In genomic region chr2:135043345-135043744, GRCh38 we compare ENCODE assay signal across 10 cellular contexts. TPM values are rescaled to one million over a fixed set of nuclear protein-coding genes. Genes with fewer than 3 reads are reported as not detected.
A peak's percentile ranks its signal among the peaks of the same experiment; 100 is the strongest.
DNase-seq lines count a peak whose midpoint lies in the region; ATAC-seq, FAIRE-seq and TF ChIP-seq lines count a peak whose summit lies in the region.
"Had no signal": no experiment of that assay in that cellular context is flagged by ENCODE, and none has a peak within 500 bp of the region (broad histone marks: within the 10 kb centered on the region; RNA-seq: fewer than 3 reads in every experiment).

No MANE protein-coding gene starts in this region.

- H3K4me2 ChIP-seq in OCI-LY7 (ENCODE audit: low read length) (no peak overlapping the region), H1 (ENCODE audit: insufficient read depth in 1 of 2, low read depth in 2 of 2, low read length in 2 of 2) (no peak overlapping the region)

- H2BK120ac ChIP-seq in H1 (replicated peaks; ENCODE audit: low read depth, low read length): no peak overlapping the region

- no peak overlapping the region for H4K5ac ChIP-seq in H1 (ENCODE audit: insufficient read length, low read depth, low read length)

- intact Hi-C loops in OCI-LY7 (cut with micrococcal nuclease; ENCODE audit: unreplicated experiment): no loop called here

- H3K4me3 ChIP-seq in OCI-LY7 (ENCODE audit: low read depth, low read length, poor library complexity, severe bottlenecking) (no peak overlapping the region), H1 (ENCODE audit: extremely low read depth in 1 of 4, insufficient read depth in 2 of 4, low read depth in 3 of 4, low read length in 4 of 4) (no peak overlapping the region)

- no peak overlapping the region for H3K23ac ChIP-seq in H1 (ENCODE audit: insufficient read length)

- H3K9me2 ChIP-seq in OCI-LY7 (ENCODE audit: insufficient read depth, low read length): no peaks in the 10 kb centered on the region

- H2AFZ ChIP-seq in OCI-LY7 (ENCODE audit: low read length) (no peak overlapping the region), H1 (ENCODE audit: low read length) (no peak overlapping the region)

- H3K14ac ChIP-seq in H1 (ENCODE audit: insufficient read length): no peak overlapping the region

- H4K20me1 ChIP-seq in OCI-LY7 (ENCODE audit: insufficient read depth, low read length) (no peaks in the 10 kb centered on the region), H1 (replicated peaks in 1 of 2; ENCODE audit: control insufficient read depth in 1 of 2, insufficient read depth in 2 of 2, low read length in 2 of 2) (no peaks in the 10 kb centered on the region)

- H2BK15ac ChIP-seq in H1 (ENCODE audit: low read length): no peak overlapping the region

- no TSS peak for BruUV-seq in OCI-LY7 (replicated peaks; lab: Mats Ljungman, UMichigan)

- no peak overlapping the region for H3K18ac ChIP-seq in H1 (ENCODE audit: extremely low read depth, low read length)

- 0 out of 4 replicates have a peak, but pooled peaks have one; percentile 4 to 13 for TF ChIP-seq RAD21 in H1 (IDR thresholded peaks at IDR 0.05 in 1 of 2, conservative IDR thresholded peaks at IDR 0.05 in 1 of 2; ENCODE audit: low read depth in 2 of 2, low read length in 2 of 2)

- TF ChIP-seq POLR2A in H1 (IDR thresholded peaks at IDR 0.05; ENCODE audit: control extremely low read depth in 1 of 2, low read depth in 2 of 2, low read length in 2 of 2): no peak

- H3K56ac ChIP-seq in H1 (replicated peaks; ENCODE audit: insufficient read length, low read depth, low read length): no peak overlapping the region

- DNase-seq in activated CD4-positive, CD25-positive, alpha-beta regulatory T cell treated with anti-CD3 and anti-CD28 coated beads, Interleukin-2, amount 50 U/mL, for 72 hours: peak; percentile 50
- no peak for DNase-seq in activated CD4-positive, CD25-positive, alpha-beta regulatory T cell (lab: John Stamatoyannopoulos, UW)
- DNase-seq in OCI-LY7 (ENCODE audit: low spot score) (peak; percentile 19), H1 (ENCODE audit: low read depth in 1 of 2, low spot score in 2 of 2) (peak in 1 of 2 experiments; percentile 54), medulla oblongata (ENCODE audit: extremely low spot score) (no peak), HCEC 1CT (no peak)
- peak; percentile 8 to 9 for DNase-seq in stimulated activated CD4-positive, alpha-beta T cell treated with anti-CD3 and anti-CD28 coated beads, Interleukin-1b, Interleukin-23, amount 100 ng/mL, for 4 hours (ENCODE audit: low read depth in 2 of 2)
- DNase-seq: NCI-H2081 treated with DMSO at 0.1 percent for 48 hours had no signal

- no peak overlapping the region for H3K27ac ChIP-seq in OCI-LY7 (ENCODE audit: low read depth, low read length, poor library complexity, severe bottlenecking)
- H3K27ac ChIP-seq in H1 (ENCODE audit: low read depth, low read length): no peak overlapping the region

- no peak overlapping the region for H2AK5ac ChIP-seq in H1 (ENCODE audit: low read depth, low read length)

- TF ChIP-seq CTCF in OCI-LY7 (conservative IDR thresholded peaks at IDR 0.05; ENCODE audit: low read length) (peak; percentile 85), H1 (IDR thresholded peaks at IDR 0.05; ENCODE audit: control extremely low read depth in 1 of 3, insufficient read depth in 1 of 3, low read depth in 1 of 3, low read length in 3 of 3) (peak; percentile 22 to 53 (median 37))

- POLR2A ChIA-PET in OCI-LY7 (lab: Charles Lee): interaction anchor here (1.0 kb wide), 1 partner anchor 22 kb away, joined by 3 read pairs; no protein-coding TSS in a partner anchor
- POLR2A ChIA-PET in H1 (lab: Charles Lee; ENCODE audit: partially characterized antibody): no interaction called here

- no peaks in the 10 kb centered on the region; a peak in 1 of 7 replicates for H3K27me3 ChIP-seq in H1 (replicated peaks in 1 of 4; ENCODE audit: control insufficient read depth in 3 of 4, extremely low read depth in 1 of 4, insufficient read depth in 3 of 4, low read length in 3 of 4)

- no peak overlapping the region for H4K8ac ChIP-seq in H1 (ENCODE audit: extremely low read depth, insufficient read depth, low read length)

- H3K79me1 ChIP-seq in H1 (ENCODE audit: low read depth, low read length): no peaks in the 10 kb centered on the region

- H3K4me1 ChIP-seq in OCI-LY7 (ENCODE audit: insufficient read depth, low read length, poor library complexity, severe bottlenecking) (no peaks in the 10 kb centered on the region), H1 (replicated peaks in 1 of 4; ENCODE audit: control insufficient read depth in 3 of 4, insufficient read depth in 4 of 4, low read length in 3 of 4) (no peaks in the 10 kb centered on the region)

- no peaks in the 10 kb centered on the region for H3K36me3 ChIP-seq in OCI-LY7 (ENCODE audit: insufficient read depth, low read length)
- no peaks in the 10 kb centered on the region for H3K36me3 ChIP-seq in H1 (ENCODE audit: control insufficient read depth in 2 of 4, insufficient read depth in 4 of 4, low read length in 3 of 4)

- no peak overlapping the region for H2BK12ac ChIP-seq in H1 (ENCODE audit: low read depth, low read length)

- WGBS in H1 (ENCODE audit: extremely low coverage in 1 of 2, insufficient coverage in 1 of 2, insufficient read length in 1 of 2, insufficient replicate concordance in 2 of 2, low coverage in 1 of 2, low lambda C conversion rate in 2 of 2, missing lambda C conversion rate in 1 of 2), 2 experiments: 60% methylated on average over 2 of the region's 2 CpGs; no CpG with 5 or more reads in 1 of the 2 experiments

- CTCF ChIA-PET in OCI-LY7 (lab: Charles Lee; ENCODE audit: unreplicated experiment) (no interaction called here), H1 (lab: Charles Lee; ENCODE audit: partially characterized antibody) (interaction anchor here (0.6 to 1.7 kb wide), 13 partner anchors 13 to 666 kb away, joined by 3 to 14 read pairs (median 4); no protein-coding TSS in a partner anchor)

- no peak overlapping the region for H3K9ac ChIP-seq in H1 (replicated peaks in 1 of 4; ENCODE audit: extremely low read depth in 1 of 4, low read depth in 3 of 4, low read length in 3 of 4)

- H3K23me2 ChIP-seq in H1 (ENCODE audit: low read depth, low read length): no peaks in the 10 kb centered on the region

- no peak overlapping the region for H4K91ac ChIP-seq in H1 (replicated peaks; ENCODE audit: insufficient read length, low read length)

- no peak for ATAC-seq in GM21825 (IDR thresholded peaks at IDR 0.05; ENCODE audit: unreplicated experiment)

- H3K79me2 ChIP-seq in OCI-LY7 (ENCODE audit: insufficient read depth, low read depth, low read length): no peaks in the 10 kb centered on the region
- no peaks in the 10 kb centered on the region for H3K79me2 ChIP-seq in H1 (ENCODE audit: control insufficient read depth in 1 of 2, insufficient read depth in 2 of 2, low read length in 2 of 2)

- H3K9me3 ChIP-seq in OCI-LY7 (ENCODE audit: low read length): no peaks in the 10 kb centered on the region
- no peaks in the 10 kb centered on the region for H3K9me3 ChIP-seq in H1 (ENCODE audit: insufficient read depth in 2 of 2, low read depth in 1 of 2, low read length in 1 of 2)

- no peak for TF ChIP-seq EP300 in H1 (IDR thresholded peaks at IDR 0.05; ENCODE audit: borderline replicate concordance in 1 of 2, low read depth in 2 of 2, low read length in 2 of 2)

- H2BK5ac ChIP-seq in H1 (ENCODE audit: low read depth, low read length): no peak overlapping the region

- no peak overlapping the region for H3K4ac ChIP-seq in H1 (replicated peaks; ENCODE audit: insufficient read length, low read depth, low read length)

- no peak overlapping the region for H2BK20ac ChIP-seq in H1 (ENCODE audit: low read length)

- FAIRE-seq in H1 (lab: Jason Lieb, UNC): no peak
- FAIRE-seq: A204.1 had no signal

TF ChIP-seq in H1, 55 proteins besides CTCF, POLR2A, EP300 and RAD21 (continues in another document):
- TF ChIP-seq HDAC6 (IDR thresholded peaks at IDR 0.05; ENCODE audit: low read depth, low read length) (no peak), E2F6 (IDR thresholded peaks at IDR 0.05) (no peak), SP2 (IDR thresholded peaks at IDR 0.05; ENCODE audit: low read length) (no peak), NANOG (IDR thresholded peaks at IDR 0.05; ENCODE audit: insufficient read depth, low read depth, low read length, poor library complexity, severe bottlenecking) (no peak), TEAD4 (IDR thresholded peaks at IDR 0.05; ENCODE audit: low read depth, low read length) (no peak)

RNA-seq across cellular contexts. Expression of gene MAP3K19, which starts 3.9 kb away (rescaled TPM):
- total RNA-seq in OCI-LY7 (2014; rRNA removed; shearing (Covaris generic)): not detected in 2 replicates
- not detected in 2 replicates for total RNA-seq in OCI-LY7 (2022)
- not detected in 2 replicates for total RNA-seq in H1 (2021; fragmentation: NEBNext Ultra II Directional; extraction: Animal tissue kit (Norgen Biotek cat#: 25700))
- not detected in 2 replicates for polyA plus RNA-seq in H1 (2011; rRNA removed)
- not detected for polyA plus RNA-seq in H1 (2011; cell fraction: cytosol; rRNA removed)
- polyA plus RNA-seq in H1 (2011; cell fraction: nucleus; rRNA removed): not detected
- polyA plus RNA-seq in H1 (2012, experiment 1 of 2): not detected in 4 replicates
- not detected for polyA plus RNA-seq in H1 (2012, experiment 2 of 2)
- not detected for polyA plus RNA-seq in H1 (2013, experiment 1 of 2)
- not detected for polyA plus RNA-seq in H1 (2013, experiment 2 of 2)
- 0.07 TPM in 1 of 2 replicates, not detected in the other for polyA minus RNA-seq in H1 (2011; rRNA and poly(A)+ RNA removed)
- polyA minus RNA-seq in H1 (2011; cell fraction: cytosol; rRNA and poly(A)+ RNA removed): not detected
- not detected for polyA minus RNA-seq in H1 (2011; cell fraction: nucleus; rRNA and poly(A)+ RNA removed)

RNA-seq across cellular contexts. Expression of gene RAB3GAP1, which starts 8.7 kb away (rescaled TPM):
- total RNA-seq in OCI-LY7 (2014; rRNA removed; shearing (Covaris generic)): 40.2 and 49.2 TPM in 2 replicates
- 63.6 and 69.8 TPM in 2 replicates for total RNA-seq in OCI-LY7 (2022)
- total RNA-seq in H1 (2021; fragmentation: NEBNext Ultra II Directional; extraction: Animal tissue kit (Norgen Biotek cat#: 25700)): 25.7 and 28.6 TPM in 2 replicates
- polyA plus RNA-seq in H1 (2011; rRNA removed): 7.3 and 9.8 TPM in 2 replicates
- 12.8 TPM for polyA plus RNA-seq in H1 (2011; cell fraction: cytosol; rRNA removed)
- 7.2 TPM for polyA plus RNA-seq in H1 (2011; cell fraction: nucleus; rRNA removed)
- polyA plus RNA-seq in H1 (2012, experiment 1 of 2): 17.5 to 29.0 TPM (median 19.5 TPM) in 4 replicates
- polyA plus RNA-seq in H1 (2012, experiment 2 of 2): 1.1 TPM
- polyA plus RNA-seq in H1 (2013, experiment 1 of 2): 14.8 TPM
- polyA plus RNA-seq in H1 (2013, experiment 2 of 2): 15.1 TPM
- 20.1 and 23.8 TPM in 2 replicates for polyA minus RNA-seq in H1 (2011; rRNA and poly(A)+ RNA removed)
- 9.4 TPM for polyA minus RNA-seq in H1 (2011; cell fraction: cytosol; rRNA and poly(A)+ RNA removed)
- 22.7 TPM for polyA minus RNA-seq in H1 (2011; cell fraction: nucleus; rRNA and poly(A)+ RNA removed)

Comparison
In these comparisons a context has a peak if more than half of its experiments do, and no peak if none do; other contexts are left out.
1. DNase-seq: peak in activated CD4-positive, CD25-positive, alpha-beta regulatory T cell treated with anti-CD3 and anti-CD28 coated beads, Interleukin-2, amount 50 U/mL, for 72 hours (single experiment), OCI-LY7 (single experiment) and stimulated activated CD4-positive, alpha-beta T cell treated with anti-CD3 and anti-CD28 coated beads, Interleukin-1b, Interleukin-23, amount 100 ng/mL, for 4 hours (2 of 2); none in activated CD4-positive, CD25-positive, alpha-beta regulatory T cell (0 of 4), medulla oblongata (single experiment) and HCEC 1CT (single experiment).